In genomic region chr3:38587548-38588131, GRCh38 we compare ENCODE assay signal across 26 cellular contexts.
DNase-seq lines count a peak whose midpoint lies in the region; ATAC-seq, FAIRE-seq and TF ChIP-seq lines count a peak whose summit lies in the region.
"Had no signal": no experiment of that assay in that cellular context is flagged by ENCODE, and none has a peak within 500 bp of the region (broad histone marks: within the 10 kb centered on the region; RNA-seq: fewer than 3 reads in every experiment).

No MANE protein-coding gene starts in this region.

- H3K4me1 ChIP-seq in RWPE2 (ENCODE audit: insufficient read depth, poor library complexity, severe bottlenecking) (no peaks in the 10 kb centered on the region), HepG2 (ENCODE audit: insufficient read depth, low read length) (no peaks in the 10 kb centered on the region), stomach (no peaks in the 10 kb centered on the region)
- H3K4me1 ChIP-seq: colonic mucosa, SJCRH30 had no signal

- no peak for TF ChIP-seq RAD21 in HepG2 (CRISPR knock-in tag; IDR thresholded peaks at IDR 0.05)

- no peaks in the 10 kb centered on the region for H4K20me1 ChIP-seq in HepG2 (ENCODE audit: insufficient read depth, low read length)

- POLR2A ChIA-PET in HepG2 (lab: Yijun Ruan, JAX), result no interaction called here

- TF ChIP-seq CTCF in RWPE2 (IDR thresholded peaks at IDR 0.05; ENCODE audit: poor library complexity, severe bottlenecking) (no peak), HepG2 (CRISPR knock-in tag; IDR thresholded peaks at IDR 0.05) (no peak), stomach (IDR thresholded peaks at IDR 0.05) (no peak), GM10266 (IDR thresholded peaks at IDR 0.05; ENCODE audit: control insufficient read depth, insufficient read depth, low read depth, missing control alignments) (no peak), Calu3 (IDR thresholded peaks at IDR 0.05; ENCODE audit: unreplicated experiment) (no peak)

- intact Hi-C loops in HepG2 (cut with micrococcal nuclease; ENCODE audit: unreplicated experiment), result no loop called here
- intact Hi-C loops in stomach (cut with DNase I; ENCODE audit: low total_unique reads), result no loop called here
- intact Hi-C loops in Calu3 (cut with micrococcal nuclease; ENCODE audit: unreplicated experiment), result no loop called here

- H3K27me3 Mint-ChIP-seq in Calu3 (ENCODE audit: unreplicated experiment), result peaks cover 54% of the 10 kb centered on the region
- H3K27me3 Mint-ChIP-seq: stimulated activated naive CD8-positive, alpha-beta T cell treated with anti-CD3 and anti-CD28 coated beads, Interleukin-15, amount 100 ng/mL, for 72 hours had no signal

- no peak for TF ChIP-seq EP300 in HepG2 (IDR thresholded peaks at IDR 0.05; ENCODE audit: low read depth in 2 of 2, low read length in 2 of 2)
- TF ChIP-seq EP300 in HepG2 (CRISPR knock-in tag; IDR thresholded peaks at IDR 0.05; ENCODE audit: borderline replicate concordance), result no peak
- no peak for TF ChIP-seq EP300 in stomach (IDR thresholded peaks at IDR 0.05)

- DNase-seq in activated CD4-positive, CD25-positive, alpha-beta regulatory T cell treated with anti-CD3 and anti-CD28 coated beads, Interleukin-2, amount 50 U/mL, for 72 hours, result peak; percentile 18
- no peak for DNase-seq in activated CD4-positive, CD25-positive, alpha-beta regulatory T cell (lab: John Stamatoyannopoulos, UW)
- DNase-seq in RWPE2 (ENCODE audit: low spot score), result peak; percentile 34
- no peak for DNase-seq in HepG2 (ENCODE audit: low spot score)
- peak; percentile 24 for DNase-seq in stomach
- no peak for DNase-seq in GM10266 (ENCODE audit: extremely low spot score)
- no peak for DNase-seq in GDM1 (lab: John Stamatoyannopoulos, UW)
- DNase-seq in Calu3, result no peak
- DNase-seq: 8988T; activated naive CD4-positive, alpha-beta T cell treated with Interleukin-2 at 50 U/mL for 16 hours; BE2C; colonic mucosa; foreskin fibroblast; hippocampal formation; KG1; NCI-H2107; NCI-H69; occipital lobe; OCI-M1; sigmoid colon; SJCRH30; stimulated activated CD4-positive, alpha-beta T cell treated with anti-CD3 and anti-CD28 coated beads, Interleukin-2, amount 100 ng/mL, for 24 hours; stimulated activated naive CD8-positive, alpha-beta T cell treated with anti-CD3 and anti-CD28 coated beads, Interleukin-15, amount 100 ng/mL, for 72 hours; T-helper 17 cell had no signal

- CTCF ChIA-PET in HepG2 (lab: Yijun Ruan, JAX; ENCODE audit: low intra/inter-chr PET ratio, low total read pairs), result no interaction called here
- CTCF ChIA-PET in Calu3 (lab: Charles Lee), result no interaction called here

- H3K9me3 Mint-ChIP-seq in Calu3 (ENCODE audit: low read depth, unreplicated experiment), result no peaks in the 10 kb centered on the region
- H3K9me3 Mint-ChIP-seq: stimulated activated naive CD8-positive, alpha-beta T cell treated with anti-CD3 and anti-CD28 coated beads, Interleukin-15, amount 100 ng/mL, for 72 hours; WTC11 had no signal

- TF ChIP-seq POLR2A in HepG2 (IDR thresholded peaks at IDR 0.05; ENCODE audit: insufficient read depth in 1 of 2, low read depth in 2 of 2, low read length in 2 of 2), result no peak
- TF ChIP-seq POLR2A in stomach (IDR thresholded peaks at IDR 0.05), result no peak

- H3K4me3 ChIP-seq in RWPE2 (ENCODE audit: severe bottlenecking) (no peak overlapping the region), HepG2 (replicated peaks in 1 of 3; ENCODE audit: insufficient read depth in 1 of 3, low read depth in 2 of 3, low read length in 3 of 3) (no peak overlapping the region), stomach (no peak overlapping the region)
- H3K4me3 ChIP-seq: colonic mucosa, sigmoid colon, SJCRH30 had no signal

- H3K4me1 Mint-ChIP-seq in Calu3 (ENCODE audit: low read depth, unreplicated experiment), result no peaks in the 10 kb centered on the region
- H3K4me1 Mint-ChIP-seq: stimulated activated naive CD8-positive, alpha-beta T cell treated with anti-CD3 and anti-CD28 coated beads, Interleukin-15, amount 100 ng/mL, for 72 hours; T-helper 17 cell had no signal

- no peak overlapping the region for H3K9ac ChIP-seq in HepG2 (ENCODE audit: insufficient read depth, low read depth, low read length)

- H3K27me3 ChIP-seq in RWPE2 (ENCODE audit: insufficient read depth, poor library complexity, severe bottlenecking) (peaks cover 3% of the 10 kb centered on the region), HepG2 (ENCODE audit: control insufficient read depth in 1 of 2, insufficient read depth in 2 of 2, low read length in 2 of 2) (peaks cover 1 to 11% of the 10 kb centered on the region in 2 experiments; a peak in 2 of 5 replicates), stomach (peaks cover 0 to 12% (median 0%) of the 10 kb centered on the region in 3 donors)
- H3K27me3 ChIP-seq: BE2C, colonic mucosa, sigmoid colon, SJCRH30 had no signal

- H3K36me3 ChIP-seq in RWPE2 (ENCODE audit: low read depth), result no peaks in the 10 kb centered on the region
- no peaks in the 10 kb centered on the region for H3K36me3 ChIP-seq in HepG2 (replicated peaks in 1 of 2; ENCODE audit: control insufficient read depth in 1 of 2, insufficient read depth in 2 of 2, low read length in 2 of 2)
- H3K36me3 ChIP-seq in stomach, result no peaks in the 10 kb centered on the region
- H3K36me3 ChIP-seq: BE2C, colonic mucosa, sigmoid colon had no signal

- no peak for ATAC-seq in RWPE2 (ENCODE audit: low read depth)
- ATAC-seq in HepG2, result peak; percentile 24; the same call in 2 of the 3 replicates
- ATAC-seq: stimulated activated naive CD8-positive, alpha-beta T cell treated with anti-CD3 and anti-CD28 coated beads, Interleukin-15, amount 100 ng/mL, for 72 hours; T-helper 17 cell; WTC11 had no signal

- WGBS in HepG2 (ENCODE audit: low lambda C conversion rate), result 5% methylated on average over 3 of the region's 7 CpGs
- 78 to 87% (median 81%) methylated on average over 3 to 7 of the region's 7 CpGs for WGBS in stomach, 5 donors

- FAIRE-seq in HepG2 (lab: Jason Lieb, UNC), result no peak
- FAIRE-seq: endothelial cell of umbilical vein had no signal

- H3K27ac ChIP-seq in RWPE2 (ENCODE audit: poor library complexity, severe bottlenecking), result no peak overlapping the region
- H3K27ac ChIP-seq in HepG2 (ENCODE audit: extremely low read length, insufficient read depth, low read length), result no peak overlapping the region
- H3K27ac ChIP-seq in stomach, result no peak overlapping the region
- H3K27ac ChIP-seq: colonic mucosa, sigmoid colon, SJCRH30 had no signal

- in situ Hi-C loops in HepG2 (cut with HindIII; ENCODE audit: extremely low pct_ligation_motif_present, low pct_unique_long_range_greater_than_20kb), result no loop called here

- no peak overlapping the region for H3K4me2 ChIP-seq in HepG2 (ENCODE audit: low read depth, low read length)

- H3K27ac Mint-ChIP-seq in Calu3 (ENCODE audit: unreplicated experiment), result no peak overlapping the region
- H3K27ac Mint-ChIP-seq: T-helper 17 cell, WTC11 had no signal

- no peak overlapping the region for H2AFZ ChIP-seq in HepG2 (ENCODE audit: low read length)

- H3K9me3 ChIP-seq in RWPE2 (ENCODE audit: severe bottlenecking) (no peaks in the 10 kb centered on the region), HepG2 (ENCODE audit: low read length) (no peaks in the 10 kb centered on the region), stomach (no peaks in the 10 kb centered on the region)
- H3K9me3 ChIP-seq: BE2C, colonic mucosa, sigmoid colon, SJCRH30 had no signal

- H3K79me2 ChIP-seq in HepG2 (ENCODE audit: insufficient read depth, low read length), result no peaks in the 10 kb centered on the region

- no peak overlapping the region for H3K4me3 Mint-ChIP-seq in Calu3 (ENCODE audit: low read depth, unreplicated experiment)
- H3K4me3 Mint-ChIP-seq: stimulated activated naive CD8-positive, alpha-beta T cell treated with anti-CD3 and anti-CD28 coated beads, Interleukin-15, amount 100 ng/mL, for 72 hours; T-helper 17 cell; WTC11 had no signal

- BruUV-seq in HepG2 (replicated peaks; lab: Mats Ljungman, UMichigan), result no TSS peak
- BruUV-seq in Calu3 (replicated peaks; lab: Mats Ljungman, UMichigan), result no TSS peak

- H3K36me3 Mint-ChIP-seq in Calu3 (ENCODE audit: insufficient read depth, unreplicated experiment), result no peaks in the 10 kb centered on the region
- H3K36me3 Mint-ChIP-seq: WTC11 had no signal

TF ChIP-seq in HepG2, 621 proteins besides CTCF, POLR2A, EP300 and RAD21 (continues in another document):
- TF ChIP-seq ZSCAN5A (CRISPR knock-in tag; IDR thresholded peaks at IDR 0.05; ENCODE audit: borderline replicate concordance) (no peak), ZNF549 (CRISPR knock-in tag; IDR thresholded peaks at IDR 0.05) (no peak), DMAP1 (CRISPR knock-in tag; IDR thresholded peaks at IDR 0.05) (no peak), TRAFD1 (CRISPR knock-in tag; IDR thresholded peaks at IDR 0.05; ENCODE audit: borderline replicate concordance) (no peak), SNAI1 (CRISPR knock-in tag; IDR thresholded peaks at IDR 0.05; ENCODE audit: borderline replicate concordance) (no peak), ZBTB38 (CRISPR knock-in tag; IDR thresholded peaks at IDR 0.05) (no peak)

Comparison
In these comparisons a context has a peak if more than half of its experiments do, and no peak if none do; other contexts are left out.
1. DNase-seq: peak in activated CD4-positive, CD25-positive, alpha-beta regulatory T cell treated with anti-CD3 and anti-CD28 coated beads, Interleukin-2, amount 50 U/mL, for 72 hours (single experiment), RWPE2 (single experiment) and stomach (single experiment); none in activated CD4-positive, CD25-positive, alpha-beta regulatory T cell (0 of 4), HepG2 (single experiment), GM10266 (single experiment), GDM1 (single experiment) and Calu3 (single experiment).